ENCODE assay signal across 8 cellular contexts in genomic region chr4:1351854-1352633, GRCh38. TPM values are rescaled to one million over a fixed set of nuclear protein-coding genes. Genes with fewer than 3 reads are reported as not detected.
DNase-seq lines count a peak whose midpoint lies in the region; ATAC-seq and TF ChIP-seq lines count a peak whose summit lies in the region.

No MANE protein-coding gene starts in this region.

- H3K27ac ChIP-seq in OCI-LY1 (ENCODE audit: low read depth, low read length, poor library complexity, severe bottlenecking) = no peak overlapping the region
- peak overlapping the region; percentile 52 for H3K27ac ChIP-seq in naive thymus-derived CD4-positive, alpha-beta T cell (ENCODE audit: low read depth, low read length)

- peak overlapping the region in 8 of 9 donors; percentile 48 to 91 (median 74) for H3K27ac Mint-ChIP-seq in naive thymus-derived CD4-positive, alpha-beta T cell

- H4K20me1 ChIP-seq in OCI-LY1 (ENCODE audit: insufficient read depth, low read length) = no peaks in the 10 kb centered on the region

- POLR2A ChIA-PET in naive thymus-derived CD4-positive, alpha-beta T cell (lab: Charles Lee) = interaction anchor here (0.6 to 1.1 kb wide), 2 partner anchors 102 to 350 kb away, joined by 3 read pairs; no protein-coding TSS in a partner anchor

- peak; percentile 69 for TF ChIP-seq CTCF in OCI-LY1 (IDR thresholded peaks at IDR 0.05; ENCODE audit: low read length)

- no peaks in the 10 kb centered on the region for H3K27me3 Mint-ChIP-seq in naive thymus-derived CD4-positive, alpha-beta T cell

- H2AFZ ChIP-seq in OCI-LY1 (ENCODE audit: low read length) = no peak overlapping the region

- H3K9me3 ChIP-seq in OCI-LY1 (ENCODE audit: low read length) = no peaks in the 10 kb centered on the region
- H3K9me3 ChIP-seq in naive thymus-derived CD4-positive, alpha-beta T cell (ENCODE audit: control insufficient read depth in 2 of 3, low read length in 3 of 3) = no peaks in the 10 kb centered on the region

- H3K9ac ChIP-seq in OCI-LY1 (ENCODE audit: low read length) = peak overlapping the region; percentile 53; the same call in 1 of the 2 replicates

- DNase-seq in CMK (ENCODE audit: low read depth) = peak; percentile 56
- DNase-seq in activated T-cell treated with anti-CD3 and anti-CD28 coated beads for 24 hours (ENCODE audit: low read depth) = peak; percentile 82
- peak; percentile 78 to 90 for DNase-seq in erythroblast (lab: John Stamatoyannopoulos, UW)
- peak; percentile 71 to 91 (median 83) for DNase-seq in naive thymus-derived CD4-positive, alpha-beta T cell
- DNase-seq in stimulated activated CD8-positive, alpha-beta memory T cell treated with anti-CD3 and anti-CD28 coated beads, Interleukin-7, amount 100 ng/mL, for 4 hours (ENCODE audit: low read depth in 2 of 2) = peak; percentile 72 to 77
- no peak for DNase-seq in OCI-M2 (lab: John Stamatoyannopoulos, UW; ENCODE audit: unreplicated experiment)

- no peaks in the 10 kb centered on the region for H3F3A ChIP-seq in OCI-LY1 (ENCODE audit: insufficient read depth, low read length)

- no peaks in the 10 kb centered on the region for H3K27me3 ChIP-seq in OCI-LY1 (ENCODE audit: insufficient read depth, low read length)
- H3K27me3 ChIP-seq in naive thymus-derived CD4-positive, alpha-beta T cell (ENCODE audit: control insufficient read depth in 2 of 2, insufficient read depth in 2 of 2, low read length in 2 of 2) = no peaks in the 10 kb centered on the region

- peaks cover 0 to 2% (median 0%) of the 10 kb centered on the region in 11 donors for H3K9me3 Mint-ChIP-seq in naive thymus-derived CD4-positive, alpha-beta T cell

- H3K4me3 Mint-ChIP-seq in naive thymus-derived CD4-positive, alpha-beta T cell = peak overlapping the region in 2 of 10 donors; percentile 50 to 53

- no peak overlapping the region for H3K4me3 ChIP-seq in OCI-LY1 (ENCODE audit: low read depth, low read length, poor library complexity, severe bottlenecking)
- no peak overlapping the region for H3K4me3 ChIP-seq in naive thymus-derived CD4-positive, alpha-beta T cell (ENCODE audit: low read length)

- intact Hi-C loops in naive thymus-derived CD4-positive, alpha-beta T cell (cut with micrococcal nuclease) = loop anchor here (1.0 to 10.0 kb wide), 7 partner anchors 34 to 1107 kb away; partner anchors contain the start of gene MAEA (in 1 of the 2)

- CTCF ChIA-PET in naive thymus-derived CD4-positive, alpha-beta T cell (lab: Charles Lee) = interaction anchor here (0.6 to 4.6 kb wide), 4 partner anchors 23 to 364 kb away, joined by 3 to 24 read pairs (median 6); no protein-coding TSS in a partner anchor

- TF ChIP-seq POLR2A in erythroblast (IDR thresholded peaks at IDR 0.05; ENCODE audit: low read length) = no peak

- H3K36me3 Mint-ChIP-seq in naive thymus-derived CD4-positive, alpha-beta T cell = peaks cover 0 to 16% (median 0%) of the 10 kb centered on the region in 5 donors

- H3K79me2 ChIP-seq in OCI-LY1 (ENCODE audit: insufficient read depth, low read length) = no peaks in the 10 kb centered on the region

- H3K9me2 ChIP-seq in OCI-LY1 (ENCODE audit: low read depth, low read length) = no peaks in the 10 kb centered on the region

- H3K4me1 ChIP-seq in OCI-LY1 (ENCODE audit: insufficient read depth, low read length, severe bottlenecking) = peaks cover 18% of the 10 kb centered on the region
- peaks cover 10 to 24% of the 10 kb centered on the region in 2 donors for H3K4me1 ChIP-seq in naive thymus-derived CD4-positive, alpha-beta T cell (ENCODE audit: control insufficient read depth in 2 of 2, insufficient read depth in 2 of 2, low read length in 2 of 2)

- peak; percentile 25 for ATAC-seq in HG03439 (IDR thresholded peaks at IDR 0.05; ENCODE audit: unreplicated experiment)
- ATAC-seq in naive thymus-derived CD4-positive, alpha-beta T cell = peak; percentile 45

- H3K4me1 Mint-ChIP-seq in naive thymus-derived CD4-positive, alpha-beta T cell = peaks cover 20 to 42% (median 29%) of the 10 kb centered on the region in 7 donors

- H3K4me2 ChIP-seq in OCI-LY1 (ENCODE audit: low read length) = no peak overlapping the region

- 0 out of 2 replicates have a peak, but pooled peaks cover 4% of the 10 kb centered on the region for H3K36me3 ChIP-seq in OCI-LY1 (ENCODE audit: insufficient read depth, low read length)
- peaks cover 0 to 44% (median 0%) of the 10 kb centered on the region in 3 experiments for H3K36me3 ChIP-seq in naive thymus-derived CD4-positive, alpha-beta T cell (ENCODE audit: control insufficient read depth in 2 of 3, insufficient read depth in 3 of 3, low read length in 3 of 3)

RNA-seq across cellular contexts. Expression of gene UVSSA, which starts 5.0 kb away (rescaled TPM):
- 10 to 100 TPM; 29.5 to 44.1 (median 39.7) TPM for total RNA-seq in naive thymus-derived CD4-positive, alpha-beta T cell
- polyA plus RNA-seq in naive thymus-derived CD4-positive, alpha-beta T cell = 1 to 10 TPM; 3.2 to 9.1 TPM

RNA-seq across cellular contexts. Expression of gene NKX1-1, which starts 54.2 kb away (rescaled TPM):
- total RNA-seq in naive thymus-derived CD4-positive, alpha-beta T cell = not detected
- not detected for polyA plus RNA-seq in naive thymus-derived CD4-positive, alpha-beta T cell
